Comparison of ENCODE assay signal across 29 cellular contexts in genomic region chr6:168290095-168290494, GRCh38. TPM values are rescaled to one million over a fixed set of nuclear protein-coding genes. Genes with fewer than 3 reads are reported as not detected.
DNase-seq lines count a peak whose midpoint lies in the region; ATAC-seq, FAIRE-seq and TF ChIP-seq lines count a peak whose summit lies in the region.
"Had no signal": no experiment of that assay in that cellular context is flagged by ENCODE, and none has a peak within 500 bp of the region (broad histone marks: within the 10 kb centered on the region; RNA-seq: fewer than 3 reads in every experiment).

No MANE protein-coding gene starts in this region.

- no peak overlapping the region for H4K8ac ChIP-seq in IMR-90 (ENCODE audit: low read depth in 2 of 2, low read length in 2 of 2)
- H4K8ac ChIP-seq in trophoblast cell (ENCODE audit: low read depth, low read length) = no peak overlapping the region

- H4K91ac ChIP-seq in IMR-90 (ENCODE audit: insufficient read depth, low read depth, low read length) = no peak overlapping the region
- H4K91ac ChIP-seq in trophoblast cell (ENCODE audit: low read depth, low read length) = no peak overlapping the region

- H2BK120ac ChIP-seq in IMR-90 (ENCODE audit: low read depth, low read length) (no peak overlapping the region), trophoblast cell (ENCODE audit: insufficient read depth, low read length, poor library complexity) (no peak overlapping the region)

- no peak overlapping the region for H2BK15ac ChIP-seq in IMR-90 (ENCODE audit: low read depth, low read length)

- H2BK12ac ChIP-seq in trophoblast cell (ENCODE audit: low read length) = no peak overlapping the region

- H2BK5ac ChIP-seq in IMR-90 (ENCODE audit: low read depth, low read length, poor library complexity, severe bottlenecking) = no peak overlapping the region
- no peak overlapping the region for H2BK5ac ChIP-seq in trophoblast cell (ENCODE audit: low read depth, low read length, poor library complexity)

- H3K27ac ChIP-seq in IMR-90 (ENCODE audit: insufficient read depth, low read length) = no peak overlapping the region
- H3K27ac ChIP-seq in K562 (ENCODE audit: extremely low read depth, low read depth, low read length) = no peak overlapping the region
- H3K27ac ChIP-seq in trophoblast cell (ENCODE audit: low read depth, low read length) = no peak overlapping the region
- no peak overlapping the region for H3K27ac ChIP-seq in hepatocyte
- H3K27ac ChIP-seq in testis = no peak overlapping the region
- H3K27ac ChIP-seq in RWPE1 = no peak overlapping the region
- H3K27ac ChIP-seq: BLaER1 had no signal

- H4K20me1 ChIP-seq in IMR-90 (ENCODE audit: insufficient read depth, low read length) = no peaks in the 10 kb centered on the region
- no peaks in the 10 kb centered on the region for H4K20me1 ChIP-seq in K562 (replicated peaks; ENCODE audit: control insufficient read depth, insufficient read depth, low read length)
- no peaks in the 10 kb centered on the region for H4K20me1 ChIP-seq in hepatocyte (ENCODE audit: insufficient read depth, poor library complexity, severe bottlenecking)
- H4K20me1 ChIP-seq: BLaER1 had no signal

- no peak overlapping the region for H3K18ac ChIP-seq in IMR-90 (ENCODE audit: low read depth, low read length)
- H3K18ac ChIP-seq in trophoblast cell (ENCODE audit: low read length) = no peak overlapping the region

- H3K4me3 ChIP-seq in IMR-90 (ENCODE audit: insufficient read depth, low read depth, low read length) (no peak overlapping the region), K562 (no peak overlapping the region), trophoblast cell (ENCODE audit: low read depth, low read length) (peak overlapping the region; percentile 7), hepatocyte (no peak overlapping the region), testis (no peak overlapping the region)
- H3K4me3 ChIP-seq: BLaER1 had no signal

- FAIRE-seq in K562 (lab: Jason Lieb, UNC) = no peak
- FAIRE-seq: A204.1, GM12891, GM19239 had no signal

- no CpG with 5 or more reads among the region's 1 CpG for WGBS in IMR-90 (ENCODE audit: extremely low coverage in 2 of 2, insufficient read length in 1 of 2), 2 experiments
- 7% methylated on average over 1 of the region's 1 CpG for WGBS in K562 (ENCODE audit: insufficient coverage, low coverage, missing lambda C conversion rate)
- WGBS in trophoblast cell (ENCODE audit: extremely low coverage, insufficient coverage, insufficient read length) = no CpG with 5 or more reads among the region's 1 CpG
- 100% methylated on average over 1 of the region's 1 CpG for WGBS in hepatocyte (ENCODE audit: low lambda C conversion rate, missing lambda C conversion rate)
- WGBS in testis, 2 donors = 86 to 94% methylated on average over 1 of the region's 1 CpG

- H3K9me2 ChIP-seq in hepatocyte (replicated peaks; ENCODE audit: insufficient read depth) = no peaks in the 10 kb centered on the region

- no peak overlapping the region for H2AFZ ChIP-seq in IMR-90 (replicated peaks; ENCODE audit: low read length, poor library complexity)
- no peak overlapping the region for H2AFZ ChIP-seq in K562 (ENCODE audit: low read depth, low read length)
- H2AFZ ChIP-seq in trophoblast cell (ENCODE audit: insufficient read depth, low read length, poor library complexity) = no peak overlapping the region
- H2AFZ ChIP-seq in hepatocyte = no peak overlapping the region

- TF ChIP-seq EP300 in K562 (IDR thresholded peaks at IDR 0.05; ENCODE audit: low read length) = no peak

- intact Hi-C loops in IMR-90 (cut with micrococcal nuclease) = no loop called here
- intact Hi-C loops in K562 (cut with micrococcal nuclease) = no loop called here
- intact Hi-C loops in testis (cut with DNase I; ENCODE audit: low total_unique reads) = no loop called here

- H3K4ac ChIP-seq in IMR-90 (ENCODE audit: low read depth, low read length) (no peak overlapping the region), trophoblast cell (ENCODE audit: low read depth, low read length) (no peak overlapping the region)

- TF ChIP-seq CTCF in IMR-90 (conservative IDR thresholded peaks at IDR 0.05; ENCODE audit: low read depth, low read length) = no peak
- no peak for TF ChIP-seq CTCF in K562 (IDR thresholded peaks at IDR 0.05 in 2 of 3, conservative IDR thresholded peaks at IDR 0.05 in 1 of 3; ENCODE audit: insufficient read depth in 2 of 3, low read depth in 1 of 3, low read length in 3 of 3)
- TF ChIP-seq CTCF in hepatocyte (IDR thresholded peaks at IDR 0.05; ENCODE audit: poor library complexity) = no peak
- no peak for TF ChIP-seq CTCF in testis (IDR thresholded peaks at IDR 0.05)
- no peak for TF ChIP-seq CTCF in RWPE1 (conservative IDR thresholded peaks at IDR 0.05; ENCODE audit: low read depth)

- H3K23ac ChIP-seq in IMR-90 (ENCODE audit: low read depth, low read length) (no peak overlapping the region), trophoblast cell (ENCODE audit: low read length) (no peak overlapping the region)

- H3K4me2 ChIP-seq in IMR-90 (ENCODE audit: low read depth, low read length) (no peak overlapping the region), K562 (ENCODE audit: insufficient read depth, low read length) (no peak overlapping the region), trophoblast cell (ENCODE audit: low read length) (no peak overlapping the region), hepatocyte (no peak overlapping the region)
- H3K4me2 ChIP-seq: BLaER1 had no signal

- TF ChIP-seq POLR2A in IMR-90 (IDR thresholded peaks at IDR 0.05; ENCODE audit: low read depth, low read length) (no peak), K562 (conservative IDR thresholded peaks at IDR 0.05) (no peak), testis (IDR thresholded peaks at IDR 0.05) (no peak)

- POLR2A ChIA-PET in IMR-90 (lab: Charles Lee; ENCODE audit: unreplicated experiment) = no interaction called here
- POLR2A ChIA-PET in K562 (lab: Yijun Ruan, JAX) = no interaction called here
- POLR2A ChIA-PET in RWPE1 (lab: Yijun Ruan, JAX; ENCODE audit: low non-redundant PET) = no interaction called here

- no peak for ATAC-seq in IMR-90 (ENCODE audit: low read depth)
- no peak for ATAC-seq in K562

- H2AK5ac ChIP-seq in IMR-90 (ENCODE audit: low read depth, low read length) (no peak overlapping the region), trophoblast cell (ENCODE audit: low read length) (no peak overlapping the region)

- H3K56ac ChIP-seq in IMR-90 (ENCODE audit: extremely low read depth, insufficient read depth, low read length) = no peak overlapping the region

- H3K4me1 ChIP-seq in IMR-90 (ENCODE audit: control insufficient read depth, insufficient read depth, low read length) (no peaks in the 10 kb centered on the region), K562 (replicated peaks in 1 of 2; ENCODE audit: control insufficient read depth in 2 of 2, insufficient read depth in 2 of 2, low read length in 2 of 2) (no peaks in the 10 kb centered on the region; a peak in 1 of 5 replicates), trophoblast cell (ENCODE audit: control insufficient read depth in 1 of 2, insufficient read depth in 2 of 2, low read length in 2 of 2) (no peaks in the 10 kb centered on the region), hepatocyte (ENCODE audit: insufficient read depth) (peaks cover 25% of the 10 kb centered on the region), testis (no peaks in the 10 kb centered on the region)

- in situ Hi-C loops in IMR-90 (cut with MboI; ENCODE audit: low sequenced_read_pairs) = no loop called here
- in situ Hi-C loops in K562 (cut with MboI) = no loop called here

- H3K9me3 ChIP-seq in IMR-90 (ENCODE audit: control insufficient read depth, insufficient read depth, low read length) (peaks cover 30% of the 10 kb centered on the region), K562 (replicated peaks; ENCODE audit: control insufficient read depth, insufficient read depth, low read depth, low read length) (no peaks in the 10 kb centered on the region), trophoblast cell (ENCODE audit: insufficient read depth, low read depth, low read length) (peaks cover 4% of the 10 kb centered on the region), hepatocyte (ENCODE audit: low read depth) (no peaks in the 10 kb centered on the region), testis (no peaks in the 10 kb centered on the region)
- H3K9me3 ChIP-seq: BE2C, BLaER1 had no signal

- H3K79me1 ChIP-seq in IMR-90 (ENCODE audit: low read depth in 1 of 2, low read length in 2 of 2) (no peaks in the 10 kb centered on the region), trophoblast cell (ENCODE audit: low read length) (no peaks in the 10 kb centered on the region)

- CTCF ChIA-PET in IMR-90 (lab: Yijun Ruan, JAX) = no interaction called here
- CTCF ChIA-PET in K562 (lab: Yijun Ruan, JAX; ENCODE audit: low intra/inter-chr PET ratio) = no interaction called here
- CTCF ChIA-PET in RWPE1 (lab: Yijun Ruan, JAX) = interaction anchor here (0.5 kb wide), 1 partner anchor 25 kb away, joined by 3 read pairs; no protein-coding TSS in a partner anchor

- H3K36me3 ChIP-seq in IMR-90 (ENCODE audit: control insufficient read depth, insufficient read depth, low read length) (no peaks in the 10 kb centered on the region), K562 (ENCODE audit: control insufficient read depth, insufficient read depth, low read length) (no peaks in the 10 kb centered on the region), trophoblast cell (ENCODE audit: control insufficient read depth in 1 of 2, insufficient read depth in 2 of 2, low read length in 2 of 2) (no peaks in the 10 kb centered on the region), hepatocyte (replicated peaks; ENCODE audit: insufficient read depth, low read depth) (no peaks in the 10 kb centered on the region), testis (ENCODE audit: low read depth, missing control alignments) (no peaks in the 10 kb centered on the region)
- H3K36me3 ChIP-seq: BE2C, BLaER1 had no signal

- no peak for TF ChIP-seq RAD21 in IMR-90 (IDR thresholded peaks at IDR 0.05; ENCODE audit: low read length)
- no peak for TF ChIP-seq RAD21 in K562 (CRISPR knock-in tag; conservative IDR thresholded peaks at IDR 0.05 in 1 of 2, IDR thresholded peaks at IDR 0.05 in 1 of 2)

- H2BK20ac ChIP-seq in IMR-90 (ENCODE audit: low read depth, low read length) = no peak overlapping the region

- no peak overlapping the region for H3K9ac ChIP-seq in IMR-90 (ENCODE audit: low read depth, low read length)
- no peak overlapping the region for H3K9ac ChIP-seq in K562 (ENCODE audit: insufficient read depth in 1 of 2, low read depth in 2 of 2, low read length in 2 of 2)
- H3K9ac ChIP-seq in trophoblast cell (ENCODE audit: low read length) = no peak overlapping the region
- H3K9ac ChIP-seq: BLaER1 had no signal

- H3K14ac ChIP-seq in IMR-90 (replicated peaks; ENCODE audit: low read depth, low read length) (no peak overlapping the region), trophoblast cell (ENCODE audit: low read length) (no peak overlapping the region)

- no peaks in the 10 kb centered on the region for H3K27me3 ChIP-seq in IMR-90 (ENCODE audit: control insufficient read depth, insufficient read depth, low read length)
- peaks cover 18 to 38% of the 10 kb centered on the region in 2 experiments for H3K27me3 ChIP-seq in K562 (ENCODE audit: control insufficient read depth in 2 of 2, insufficient read depth in 2 of 2, low read length in 2 of 2)
- H3K27me3 ChIP-seq in trophoblast cell (ENCODE audit: insufficient read depth, low read length) = no peaks in the 10 kb centered on the region
- no peaks in the 10 kb centered on the region for H3K27me3 ChIP-seq in hepatocyte
- H3K27me3 ChIP-seq in testis = no peaks in the 10 kb centered on the region
- H3K27me3 ChIP-seq: BE2C, BLaER1 had no signal

- H4K5ac ChIP-seq in IMR-90 (ENCODE audit: low read depth, low read length) = no peak overlapping the region

- H3K9me1 ChIP-seq in IMR-90 (ENCODE audit: insufficient read depth, low read length) (no peaks in the 10 kb centered on the region), K562 (ENCODE audit: control insufficient read depth, insufficient read depth, low read length) (peaks cover 3% of the 10 kb centered on the region)

- no peak for DNase-seq in IMR-90
- no peak for DNase-seq in K562 (ENCODE audit: extremely low read depth in 1 of 4, low spot score in 3 of 4)
- DNase-seq in trophoblast cell = no peak
- DNase-seq in hepatocyte (ENCODE audit: low spot score) = no peak
- DNase-seq in testis = no peak
- DNase-seq in RWPE1 (ENCODE audit: low spot score) = no peak
- DNase-seq: 8988T; ACHN; BE2C; C1 segment of cervical spinal cord; CD4-positive, alpha-beta memory T cell; CD4-positive, CD25-positive, alpha-beta regulatory T cell; CD8-positive, alpha-beta memory T cell; COR-L47; DMS 273 treated with DMSO at 0.1 percent for 48 hours; DMS153; DMS53; DMS79; DND-41; EL; GDM1 had no signal

- H4K12ac ChIP-seq in trophoblast cell (ENCODE audit: low read depth, low read length) = no peak overlapping the region

- no peaks in the 10 kb centered on the region for H3K79me2 ChIP-seq in K562 (ENCODE audit: control insufficient read depth, insufficient read depth, low read length)
- H3K79me2 ChIP-seq in trophoblast cell (ENCODE audit: control insufficient read depth, insufficient read depth, low read length, poor library complexity) = no peaks in the 10 kb centered on the region
- H3K79me2 ChIP-seq in hepatocyte = no peaks in the 10 kb centered on the region

- no TSS peak for BruUV-seq in IMR-90 (replicated peaks; lab: Mats Ljungman, UMichigan)
- BruUV-seq in K562 (replicated peaks; lab: Mats Ljungman, UMichigan) = no TSS peak

- dilution Hi-C loops in IMR-90 (cut with HindIII; ENCODE audit: low sequenced_read_pairs, unreplicated experiment) = no loop called here

- H2AK9ac ChIP-seq in IMR-90 (replicated peaks; ENCODE audit: low read depth, low read length, poor library complexity) = peak overlapping the region; percentile 55

RNA-seq across cellular contexts. Expression of gene DACT2, which starts 29.5 kb away (rescaled TPM):
- total RNA-seq in IMR-90 (2012; rRNA removed) = not detected in 2 replicates
- polyA plus RNA-seq in IMR-90 (2012; rRNA removed) = not detected in 2 replicates
- polyA plus RNA-seq in IMR-90 (2012; cell fraction: cytosol; rRNA removed) = not detected in 2 replicates
- polyA plus RNA-seq in IMR-90 (2012; cell fraction: nucleus; rRNA removed; ENCODE audit: low replicate concordance) = not detected in 2 replicates
- not detected in 2 replicates for total RNA-seq in K562 (2011; cell fraction: chromatin; rRNA removed; ENCODE audit: low replicate concordance)
- total RNA-seq in K562 (2011; cell fraction: nucleolus; rRNA removed) = not detected in 2 replicates
- not detected in 2 replicates for total RNA-seq in K562 (2011; cell fraction: nucleoplasm; rRNA removed)
- total RNA-seq in K562 (2014; rRNA removed) = not detected in 2 replicates
- not detected in 2 replicates for total RNA-seq in K562 (2014; rRNA removed; fragmentation: Illumina TruSeq; extraction: Trizol)
- not detected in 2 replicates for total RNA-seq in K562 (2015; rRNA removed; fragmentation: Illumina TruSeq; extraction: Trizol)
- not detected in 2 replicates for total RNA-seq in K562 (2021)
- not detected in 2 replicates for polyA plus RNA-seq in K562 (2011; rRNA removed)
- polyA plus RNA-seq in K562 (2011; cell fraction: cytosol; rRNA removed) = 0.15 TPM in 1 of 2 replicates, not detected in the other
- 0.20 TPM in 1 of 2 replicates, not detected in the other for polyA plus RNA-seq in K562 (2011; cell fraction: nucleus; rRNA removed)
- polyA plus RNA-seq in K562 (2012) = not detected in 2 replicates
- polyA plus RNA-seq in K562 (2014; fragmentation: Illumina TruSeq; extraction: Trizol) = not detected in 2 replicates
- polyA plus RNA-seq in K562 (2014; fragmentation: Nextera tagmentation; extraction: Ambion mirVana) = not detected
- polyA plus RNA-seq in K562 (2014; rRNA removed) = not detected in 2 replicates
- polyA minus RNA-seq in K562 (2011; rRNA and poly(A)+ RNA removed) = not detected in 2 replicates
- polyA minus RNA-seq in K562 (2011; cell fraction: cytosol; rRNA and poly(A)+ RNA removed) = not detected in 2 replicates
- polyA minus RNA-seq in K562 (2011; cell fraction: nucleus; rRNA and poly(A)+ RNA removed) = 0.13 TPM in 1 of 2 replicates, not detected in the other
- 30.3 and 30.7 TPM in 2 replicates for polyA plus RNA-seq in trophoblast cell (2013)
- 8.2 and 9.2 TPM in 2 replicates for total RNA-seq in hepatocyte
- 7.4 and 8.8 TPM in 2 replicates for polyA plus RNA-seq in hepatocyte
- total RNA-seq in testis = 10 to 100 TPM in 1 of 2 donors, 1 to 10 TPM in 1; 2.0 to 20.8 TPM
- polyA plus RNA-seq in testis (ENCODE audit: insufficient read depth, low read depth, low replicate concordance) = 1.8 TPM
- total RNA-seq: CD4-positive, alpha-beta memory T cell; CD4-positive, CD25-positive, alpha-beta regulatory T cell; CD8-positive, alpha-beta memory T cell; Daoy; G401 had no signal
- polyA plus RNA-seq: AG04450; CD14-positive monocyte; CD4-positive, alpha-beta memory T cell; CD4-positive, CD25-positive, alpha-beta regulatory T cell; CD8-positive, alpha-beta memory T cell had no signal
